Comparison of ENCODE assay signal across 12 cellular contexts in the genomic region with DNA sequence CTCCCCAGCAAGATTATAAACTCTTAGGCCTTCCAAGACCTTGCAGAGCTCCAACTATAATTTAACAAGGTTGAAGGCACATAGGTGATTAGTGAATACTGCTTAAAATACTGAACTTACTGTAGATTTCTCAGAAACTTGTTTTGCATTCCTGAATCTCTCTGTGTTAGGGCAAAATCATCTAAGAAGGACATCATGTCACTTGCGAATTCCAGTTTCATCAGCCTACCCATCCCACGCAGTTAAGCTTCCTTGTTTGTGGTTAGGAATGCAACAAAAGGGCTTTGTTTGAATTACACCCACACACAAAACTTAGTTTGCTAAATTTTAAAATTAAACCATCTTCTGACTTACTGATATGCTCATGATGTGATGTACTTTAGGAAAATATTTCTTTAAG.
DNase-seq lines count a peak whose midpoint lies in the region; ATAC-seq, FAIRE-seq and TF ChIP-seq lines count a peak whose summit lies in the region.
"Had no signal": no experiment of that assay in that cellular context is flagged by ENCODE, and none has a peak within 500 bp of the region (broad histone marks: within the 10 kb centered on the region; RNA-seq: fewer than 3 reads in every experiment).

No MANE protein-coding gene starts in this region.

- no peaks in the 10 kb centered on the region for H3K27me3 ChIP-seq in bronchial epithelial cell (ENCODE audit: control insufficient read depth, insufficient read depth, low read length)
- H3K27me3 ChIP-seq: cardiac muscle cell had no signal

- no peak for TF ChIP-seq CTCF in bronchial epithelial cell (IDR thresholded peaks at IDR 0.05; ENCODE audit: insufficient read depth, low read length, severe bottlenecking)

- no peak for ATAC-seq in HG02970 (IDR thresholded peaks at IDR 0.05; ENCODE audit: low FRiP score, unreplicated experiment)

- DNase-seq in AG08396 (ENCODE audit: low spot score): peak; percentile 51
- DNase-seq in KBM-7: peak; percentile 13
- DNase-seq in bronchial epithelial cell (ENCODE audit: low read depth): peak; percentile 77
- peak; percentile 18 for DNase-seq in medulla oblongata (ENCODE audit: extremely low spot score)
- DNase-seq in T-helper 2 cell treated with Interferon-gamma antibody and Interleukin-4, amounts not matched to agents 5 μg/mL and 100 μg/mL, for 36 hours (ENCODE audit: low spot score): no peak
- no peak for DNase-seq in islet precursor cell
- DNase-seq in NCI-H446 (lab: John Stamatoyannopoulos, UW): no peak
- DNase-seq: activated CD8-positive, alpha-beta memory T cell treated with anti-CD3 and anti-CD28 coated beads for 24 hours; CD4-positive, alpha-beta memory T cell; NCI-H1105 had no signal

- no peak overlapping the region for H3K4me3 Mint-ChIP-seq in T-helper 2 cell treated with Interferon-gamma antibody and Interleukin-4, amounts not matched to agents 5 μg/mL and 100 μg/mL, for 36 hours
- H3K4me3 Mint-ChIP-seq: CD4-positive, alpha-beta memory T cell had no signal

- no peaks in the 10 kb centered on the region for H3K36me3 Mint-ChIP-seq in T-helper 2 cell treated with Interferon-gamma antibody and Interleukin-4, amounts not matched to agents 5 μg/mL and 100 μg/mL, for 36 hours (ENCODE audit: low read depth)
- H3K36me3 Mint-ChIP-seq: CD4-positive, alpha-beta memory T cell had no signal

- peaks cover 17% of the 10 kb centered on the region for H3K27me3 Mint-ChIP-seq in T-helper 2 cell treated with Interferon-gamma antibody and Interleukin-4, amounts not matched to agents 5 μg/mL and 100 μg/mL, for 36 hours (ENCODE audit: low read depth)

- no peak for FAIRE-seq in bronchial epithelial cell (lab: Jason Lieb, UNC)

- in situ Hi-C loops in KBM-7 (cut with MboI; ENCODE audit: low pct_unique_long_range_greater_than_20kb, low sequenced_read_pairs): no loop called here

- no peak overlapping the region for H3K4me3 ChIP-seq in bronchial epithelial cell (ENCODE audit: low read depth, low read length)
- H3K4me3 ChIP-seq: cardiac muscle cell had no signal

- no peak overlapping the region for H3K27ac Mint-ChIP-seq in T-helper 2 cell treated with Interferon-gamma antibody and Interleukin-4, amounts not matched to agents 5 μg/mL and 100 μg/mL, for 36 hours
- H3K27ac Mint-ChIP-seq: CD4-positive, alpha-beta memory T cell had no signal

- no peaks in the 10 kb centered on the region for H3K9me3 Mint-ChIP-seq in T-helper 2 cell treated with Interferon-gamma antibody and Interleukin-4, amounts not matched to agents 5 μg/mL and 100 μg/mL, for 36 hours

- H3K36me3 ChIP-seq in bronchial epithelial cell (ENCODE audit: control insufficient read depth, insufficient read depth, low read length): no peaks in the 10 kb centered on the region
- H3K36me3 ChIP-seq: cardiac muscle cell had no signal

- H3K4me1 Mint-ChIP-seq in T-helper 2 cell treated with Interferon-gamma antibody and Interleukin-4, amounts not matched to agents 5 μg/mL and 100 μg/mL, for 36 hours (ENCODE audit: low read depth): no peaks in the 10 kb centered on the region
- H3K4me1 Mint-ChIP-seq: CD4-positive, alpha-beta memory T cell had no signal

Comparison
In these comparisons a context has a peak if more than half of its experiments do, and no peak if none do; other contexts are left out.
1. DNase-seq: peak in AG08396 (single experiment), KBM-7 (single experiment), bronchial epithelial cell (single experiment) and medulla oblongata (single experiment); none in T-helper 2 cell treated with Interferon-gamma antibody and Interleukin-4, amounts not matched to agents 5 μg/mL and 100 μg/mL, for 36 hours (single experiment), islet precursor cell (single experiment) and NCI-H446 (0 of 2).